Comparison of ENCODE assay signal across 1 cellular context in genomic region chr11:34344410-34345011, GRCh38.
TF ChIP-seq lines count a peak whose summit lies in the region.

No MANE protein-coding gene starts in this region.

TF ChIP-seq in SK-N-SH treated with all-trans-retinoic acid at 6 μM for 48 hours, 23 proteins besides CTCF, POLR2A, EP300 and RAD21 (continued from another document):
- TF ChIP-seq PATZ1 (CRISPR knock-in tag; IDR thresholded peaks at IDR 0.05; ENCODE audit: borderline replicate concordance) (no peak), CSRNP3 (CRISPR knock-in tag; IDR thresholded peaks at IDR 0.05) (no peak), ZNF70 (CRISPR knock-in tag; IDR thresholded peaks at IDR 0.05) (no peak), ZNF565 (CRISPR knock-in tag; conservative IDR thresholded peaks at IDR 0.05; ENCODE audit: low read depth) (no peak), TOX (CRISPR knock-in tag; IDR thresholded peaks at IDR 0.05; ENCODE audit: borderline replicate concordance) (no peak)
TF ChIP-seq in SK-N-SH treated with all-trans-retinoic acid at 6 μM for 48 hours: peak in this region for 0.
